In the genomic region with DNA sequence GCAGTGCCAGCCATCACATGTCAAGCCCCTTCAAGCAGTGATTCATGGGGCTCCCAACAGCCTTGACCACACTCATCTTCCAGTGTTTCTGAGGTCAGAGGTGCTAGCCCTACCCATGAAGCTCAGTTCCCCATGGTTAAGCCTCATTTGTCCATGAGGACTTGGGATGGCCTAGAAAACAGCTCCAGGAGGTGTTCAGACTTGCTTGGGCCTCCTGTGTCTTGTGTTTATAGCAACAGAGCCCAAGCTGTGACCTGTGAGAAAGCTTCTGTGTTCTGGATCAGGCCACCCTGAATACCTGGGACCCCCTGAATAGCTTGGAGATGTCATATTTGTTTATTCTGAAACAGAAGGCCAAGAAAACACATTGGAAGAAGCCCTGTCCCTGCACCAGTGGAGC, we compare ENCODE assay signal across 13 cellular contexts. TPM values are rescaled to one million over a fixed set of nuclear protein-coding genes. Genes with fewer than 3 reads are reported as not detected.
"Had no signal": no experiment of that assay in that cellular context is flagged by ENCODE, and none has a peak within 500 bp of the region (broad histone marks: within the 10 kb centered on the region; RNA-seq: fewer than 3 reads in every experiment).

No MANE protein-coding gene starts in this region.

- H3K27me3 Mint-ChIP-seq: activated naive CD8-positive, alpha-beta T cell treated with anti-CD3 and anti-CD28 coated beads, Interleukin-2, amount 50 U/mL, for 24 hours; activated T-helper 17 cell treated with anti-CD3 and anti-CD28 coated beads, Interleukin-2, amount 50 U/mL, for 72 hours had no signal

- H3K9me3 ChIP-seq: esophagus muscularis mucosa, ovary, tibial artery, vagina had no signal

- H3K9me3 Mint-ChIP-seq: activated naive CD8-positive, alpha-beta T cell treated with anti-CD3 and anti-CD28 coated beads, Interleukin-2, amount 50 U/mL, for 24 hours; activated T-helper 17 cell treated with anti-CD3 and anti-CD28 coated beads, Interleukin-2, amount 50 U/mL, for 72 hours; stimulated activated effector memory CD8-positive, alpha-beta T cell treated with anti-CD3 and anti-CD28 coated beads, Interleukin-12 subunit alpha, Interleukin-12 subunit beta, amount 100 ng/mL, for 72 hours had no signal

- H3K36me3 Mint-ChIP-seq: stimulated activated effector memory CD8-positive, alpha-beta T cell treated with anti-CD3 and anti-CD28 coated beads, Interleukin-12 subunit alpha, Interleukin-12 subunit beta, amount 100 ng/mL, for 72 hours had no signal

- H3K4me3 ChIP-seq: cardiac muscle cell, esophagus muscularis mucosa, ovary, tibial artery, vagina had no signal

- H3K4me3 Mint-ChIP-seq: activated naive CD4-positive, alpha-beta T cell treated with anti-CD3 and anti-CD28 coated beads for 36 hours; activated naive CD8-positive, alpha-beta T cell treated with anti-CD3 and anti-CD28 coated beads, Interleukin-2, amount 50 U/mL, for 24 hours; activated T-helper 17 cell treated with anti-CD3 and anti-CD28 coated beads, Interleukin-2, amount 50 U/mL, for 72 hours; neural crest cell; stimulated activated effector memory CD8-positive, alpha-beta T cell treated with anti-CD3 and anti-CD28 coated beads, Interleukin-12 subunit alpha, Interleukin-12 subunit beta, amount 100 ng/mL, for 72 hours had no signal

- H3K36me3 ChIP-seq: cardiac muscle cell, esophagus muscularis mucosa, ovary, tibial artery, vagina had no signal

- H3K27ac Mint-ChIP-seq: activated naive CD4-positive, alpha-beta T cell treated with anti-CD3 and anti-CD28 coated beads for 36 hours; activated naive CD8-positive, alpha-beta T cell treated with anti-CD3 and anti-CD28 coated beads, Interleukin-2, amount 50 U/mL, for 24 hours; activated T-helper 17 cell treated with anti-CD3 and anti-CD28 coated beads, Interleukin-2, amount 50 U/mL, for 72 hours; stimulated activated effector memory CD8-positive, alpha-beta T cell treated with anti-CD3 and anti-CD28 coated beads, Interleukin-12 subunit alpha, Interleukin-12 subunit beta, amount 100 ng/mL, for 72 hours had no signal

- H3K4me1 ChIP-seq: vagina had no signal

- ATAC-seq: activated naive CD8-positive, alpha-beta T cell treated with anti-CD3 and anti-CD28 coated beads, Interleukin-2, amount 50 U/mL, for 24 hours; activated T-helper 17 cell treated with anti-CD3 and anti-CD28 coated beads, Interleukin-2, amount 50 U/mL, for 72 hours; stimulated activated effector memory CD8-positive, alpha-beta T cell treated with anti-CD3 and anti-CD28 coated beads, Interleukin-12 subunit alpha, Interleukin-12 subunit beta, amount 100 ng/mL, for 72 hours had no signal

- H3K27me3 ChIP-seq: cardiac muscle cell, esophagus muscularis mucosa, ovary, tibial artery, vagina had no signal

- DNase-seq: activated CD4-positive, CD25-positive, alpha-beta regulatory T cell treated with anti-CD3 and anti-CD28 coated beads, Interleukin-2, amount 50 U/mL, for 72 hours; activated naive CD4-positive, alpha-beta T cell treated with anti-CD3 and anti-CD28 coated beads for 36 hours; activated naive CD8-positive, alpha-beta T cell treated with anti-CD3 and anti-CD28 coated beads, Interleukin-2, amount 50 U/mL, for 24 hours; aorta; ovary; T-helper 9 cell; tibial artery had no signal

- H3K27ac ChIP-seq: cardiac muscle cell, esophagus muscularis mucosa, ovary, tibial artery, vagina had no signal

- H3K4me1 Mint-ChIP-seq: activated naive CD8-positive, alpha-beta T cell treated with anti-CD3 and anti-CD28 coated beads, Interleukin-2, amount 50 U/mL, for 24 hours; activated T-helper 17 cell treated with anti-CD3 and anti-CD28 coated beads, Interleukin-2, amount 50 U/mL, for 72 hours had no signal

RNA-seq across cellular contexts. Expression of a gene that starts 36.7 kb away (rescaled TPM):
- total RNA-seq: activated naive CD4-positive, alpha-beta T cell treated with anti-CD3 and anti-CD28 coated beads for 36 hours had no signal
